17 cellular contexts compared by ENCODE assay signal in the genomic region with DNA sequence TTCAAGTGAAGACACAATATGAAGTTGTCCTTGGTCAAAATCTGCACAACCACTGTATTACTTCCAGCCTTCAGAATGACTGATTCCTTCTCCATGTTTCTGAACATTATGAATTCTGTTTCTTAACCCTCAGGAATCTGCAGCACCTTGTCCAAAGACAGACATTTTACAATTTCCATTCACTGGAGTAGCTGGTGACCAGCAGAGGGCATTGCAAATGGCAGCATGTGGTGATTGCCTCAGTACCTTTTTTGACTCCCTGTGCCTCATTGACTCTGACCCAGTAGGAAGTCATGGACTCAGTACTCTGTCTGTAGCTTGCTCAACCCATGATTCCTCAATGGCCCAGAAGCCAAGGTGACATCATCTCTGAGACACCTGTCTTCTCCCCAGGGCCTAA. TPM values are rescaled to one million over a fixed set of nuclear protein-coding genes. Genes with fewer than 3 reads are reported as not detected.
A peak's percentile ranks its signal among the peaks of the same experiment; 100 is the strongest.
DNase-seq lines count a peak whose midpoint lies in the region; ATAC-seq and TF ChIP-seq lines count a peak whose summit lies in the region.
"Had no signal": no experiment of that assay in that cellular context is flagged by ENCODE, and none has a peak within 500 bp of the region (broad histone marks: within the 10 kb centered on the region; RNA-seq: fewer than 3 reads in every experiment).

No MANE protein-coding gene starts in this region.

- H3K4me3 ChIP-seq in GM12864 (ENCODE audit: low read depth, low read length) (no peak overlapping the region), kidney epithelial cell (ENCODE audit: low read depth, low read length) (no peak overlapping the region), gastroesophageal sphincter (no peak overlapping the region)
- H3K4me3 ChIP-seq: cardiac muscle cell had no signal

- H3K36me3 ChIP-seq in kidney epithelial cell (ENCODE audit: control insufficient read depth, insufficient read depth, low read length) (no peaks in the 10 kb centered on the region), gastroesophageal sphincter (no peaks in the 10 kb centered on the region)
- H3K36me3 ChIP-seq: cardiac muscle cell had no signal

- H3K4me1 ChIP-seq in gastroesophageal sphincter, result peaks cover 0 to 9% (median 3%) of the 10 kb centered on the region in 3 donors

- no peak for DNase-seq in GM12864 (ENCODE audit: low read depth)
- peak; percentile 36 for DNase-seq in NAMALWA (ENCODE audit: low spot score)
- DNase-seq in chondrocyte (ENCODE audit: low spot score), result no peak
- no peak for DNase-seq in kidney epithelial cell (ENCODE audit: low read depth)
- DNase-seq in NK-92 treated with Interleukin-12 subunit alpha and Interleukin-12 subunit beta, amount 100 ng/mL, for 24 hours (lab: John Stamatoyannopoulos, UW), result no peak
- no peak for DNase-seq in cerebellar cortex (ENCODE audit: low spot score)
- DNase-seq: activated CD4-positive, alpha-beta T cell treated with anti-CD3 and anti-CD28 coated beads for 48 hours; activated CD8-positive, alpha-beta memory T cell treated with anti-CD3 and anti-CD28 coated beads, Interleukin-2, amount 50 U/mL, for 48 hours; activated naive CD4-positive, alpha-beta T cell treated with anti-CD3 and anti-CD28 coated beads, Interleukin-2, amount 10 ng/mL, durations not matched to agents 7 days and 5 days; effector CD4-positive, alpha-beta T cell; NCI-H2029 treated with DMSO at 0.1 percent for 48 hours; NCI-H510A treated with DMSO at 0.1 percent for 48 hours; T-helper 9 cell had no signal

- TF ChIP-seq CTCF in GM12864 (IDR thresholded peaks at IDR 0.05; ENCODE audit: low read depth, low read length, missing control alignments) (peak; percentile 5), chondrocyte (IDR thresholded peaks at IDR 0.05) (peak; percentile 17), kidney epithelial cell (IDR thresholded peaks at IDR 0.05; ENCODE audit: insufficient read depth, low read length, poor library complexity, severe bottlenecking) (peak; percentile 6), gastroesophageal sphincter (IDR thresholded peaks at IDR 0.05) (no peak)

- H3K36me3 Mint-ChIP-seq in chondrocyte (ENCODE audit: low read depth), result no peaks in the 10 kb centered on the region
- H3K36me3 Mint-ChIP-seq: activated naive CD4-positive, alpha-beta T cell treated with anti-CD3 and anti-CD28 coated beads, Interleukin-2, amount 10 ng/mL, durations not matched to agents 7 days and 5 days had no signal

- no peak overlapping the region for H3K27ac ChIP-seq in gastroesophageal sphincter
- H3K27ac ChIP-seq: cardiac muscle cell, skin epidermis had no signal

- no peak for TF ChIP-seq EP300 in gastroesophageal sphincter (IDR thresholded peaks at IDR 0.05)

- no peaks in the 10 kb centered on the region for H3K9me3 ChIP-seq in gastroesophageal sphincter

- H3K4me3 Mint-ChIP-seq in chondrocyte (ENCODE audit: unreplicated experiment), result no peak overlapping the region

- H3K27ac Mint-ChIP-seq in chondrocyte (ENCODE audit: unreplicated experiment), result no peak overlapping the region
- H3K27ac Mint-ChIP-seq: activated naive CD4-positive, alpha-beta T cell treated with anti-CD3 and anti-CD28 coated beads, Interleukin-2, amount 10 ng/mL, durations not matched to agents 7 days and 5 days had no signal

- peaks cover 26% of the 10 kb centered on the region for H3K4me1 Mint-ChIP-seq in chondrocyte (ENCODE audit: low read depth)

- H3K27me3 Mint-ChIP-seq in chondrocyte (ENCODE audit: low read depth), result no peaks in the 10 kb centered on the region

- ATAC-seq in HG02759 (IDR thresholded peaks at IDR 0.05; ENCODE audit: unreplicated experiment), result no peak
- ATAC-seq in gastroesophageal sphincter, result no peak

- no peaks in the 10 kb centered on the region for H3K27me3 ChIP-seq in kidney epithelial cell (ENCODE audit: control insufficient read depth, insufficient read depth, low read length)
- no peaks in the 10 kb centered on the region for H3K27me3 ChIP-seq in gastroesophageal sphincter
- H3K27me3 ChIP-seq: cardiac muscle cell had no signal

- no peak for TF ChIP-seq POLR2A in gastroesophageal sphincter (IDR thresholded peaks at IDR 0.05)

- no peaks in the 10 kb centered on the region for H3K9me3 Mint-ChIP-seq in chondrocyte (ENCODE audit: low read depth)
- H3K9me3 Mint-ChIP-seq: activated naive CD4-positive, alpha-beta T cell treated with anti-CD3 and anti-CD28 coated beads, Interleukin-2, amount 10 ng/mL, durations not matched to agents 7 days and 5 days had no signal

RNA-seq across cellular contexts. Expression of gene VPS41, which starts 0.9 kb away (rescaled TPM):
- total RNA-seq in chondrocyte (83.9 to 108 TPM (median 84.0 TPM) in 3 replicates), kidney epithelial cell (47.6 and 56.2 TPM in 2 replicates), gastroesophageal sphincter (10 to 100 TPM; 33.7 to 71.8 (median 44.3) TPM)

Comparison
In these comparisons a context has a peak if more than half of its experiments do, and no peak if none do; other contexts are left out.
1. CTCF ChIP-seq: peak in GM12864 (single experiment), chondrocyte (single experiment) and kidney epithelial cell (single experiment); none in gastroesophageal sphincter (0 of 4).